35 cellular contexts compared by ENCODE assay signal in genomic region chrX:456146-456545, GRCh38.
"Had no signal": no experiment of that assay in that cellular context is flagged by ENCODE, and none has a peak within 500 bp of the region (broad histone marks: within the 10 kb centered on the region; RNA-seq: fewer than 3 reads in every experiment).

No MANE protein-coding gene starts in this region.

- H3K27me3 ChIP-seq: MG63 had no signal

- H3K4me3 ChIP-seq: MG63 had no signal

- DNase-seq: Karpas-422, Kasumi-1, MG63, MM.1S, MV-4-11, NCI-H1048, NCI-H1092, NCI-H1092 treated with DMSO at 0.1 percent for 48 hours, NCI-H1105, NCI-H1105 treated with DMSO at 0.1 percent for 48 hours, NCI-H1417, NCI-H1417 treated with DMSO at 0.1 percent for 48 hours, NCI-H1436, NCI-H1436 treated with DMSO at 0.1 percent for 48 hours, NCI-H146, NCI-H1694, NCI-H1694 treated with DMSO at 0.1 percent for 48 hours, NCI-H187, NCI-H187 treated with DMSO at 0.1 percent for 48 hours, NCI-H1930, NCI-H2029, NCI-H2029 treated with DMSO at 0.1 percent for 48 hours, NCI-H2081, NCI-H2081 treated with DMSO at 0.1 percent for 48 hours, NCI-H2107, NCI-H2171, NCI-H2171 treated with DMSO at 0.1 percent for 48 hours, NCI-H2227 treated with DMSO at 0.1 percent for 48 hours, NCI-H226, NCI-H345, NCI-H446, NCI-H446 treated with DMSO at 0.1 percent for 48 hours, NCI-H510A, NCI-H510A treated with DMSO at 0.1 percent for 48 hours, NCI-H524 had no signal

- H3K9me3 ChIP-seq: MG63 had no signal

- H3K36me3 ChIP-seq: MG63 had no signal
